ENCODE assay signal across 13 cellular contexts in the genomic region with DNA sequence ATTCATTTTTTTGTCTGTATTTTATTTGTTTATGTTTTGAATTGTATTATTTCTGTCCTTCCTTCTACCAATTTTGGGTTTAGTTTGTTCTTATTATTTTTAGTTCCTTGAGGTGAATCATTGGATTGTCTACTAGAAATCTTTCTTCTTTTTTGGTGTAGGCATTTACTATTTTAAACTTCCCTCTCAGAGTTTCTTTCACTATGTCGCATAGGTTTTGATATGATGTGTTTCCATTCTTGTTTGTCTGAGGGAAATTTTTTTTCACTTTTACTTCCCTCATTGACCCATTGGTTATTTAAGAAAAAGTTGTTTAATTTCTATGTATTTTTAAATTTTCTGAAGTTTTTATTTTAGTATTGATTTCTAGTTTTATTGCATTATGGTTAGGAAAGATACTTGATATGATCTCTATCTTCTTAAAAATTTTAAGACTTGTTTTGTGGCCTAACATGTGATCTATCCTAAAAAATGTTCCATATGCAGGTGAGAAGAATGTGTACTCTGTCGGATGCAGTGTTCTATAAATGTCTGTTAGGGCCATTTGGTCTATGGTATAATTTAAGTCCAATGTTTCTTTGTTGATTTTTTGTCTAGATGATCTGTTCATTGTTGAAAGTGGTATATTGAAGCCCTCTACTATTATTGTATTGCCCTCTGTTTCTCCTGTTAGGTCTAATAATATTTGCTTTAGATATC.
DNase-seq lines count a peak whose midpoint lies in the region; ATAC-seq, FAIRE-seq and TF ChIP-seq lines count a peak whose summit lies in the region.
"Had no signal": no experiment of that assay in that cellular context is flagged by ENCODE, and none has a peak within 500 bp of the region (broad histone marks: within the 10 kb centered on the region; RNA-seq: fewer than 3 reads in every experiment).

No MANE protein-coding gene starts in this region.

- H3K4me3 Mint-ChIP-seq in stimulated activated effector memory CD8-positive, alpha-beta T cell treated with anti-CD3 and anti-CD28 coated beads, Interleukin-12 subunit alpha, Interleukin-12 subunit beta, amount 100 ng/mL, for 72 hours: no peak overlapping the region

- no peak overlapping the region for H2AFZ ChIP-seq in HepG2 (ENCODE audit: low read length)

- BruUV-seq in HepG2 (replicated peaks; lab: Mats Ljungman, UMichigan): no TSS peak

- CTCF ChIA-PET in HepG2 (lab: Yijun Ruan, JAX; ENCODE audit: low intra/inter-chr PET ratio, low total read pairs): no interaction called here

- no peak for TF ChIP-seq CTCF in HepG2 (CRISPR knock-in tag; IDR thresholded peaks at IDR 0.05)

- no peak overlapping the region for H3K27ac ChIP-seq in HepG2 (ENCODE audit: extremely low read length, insufficient read depth, low read length)
- H3K27ac ChIP-seq: psoas muscle, SJCRH30 had no signal

- H4K20me1 ChIP-seq in HepG2 (ENCODE audit: insufficient read depth, low read length): no peaks in the 10 kb centered on the region

- peaks cover 3% of the 10 kb centered on the region for H3K9me3 Mint-ChIP-seq in stimulated activated effector memory CD8-positive, alpha-beta T cell treated with anti-CD3 and anti-CD28 coated beads, Interleukin-12 subunit alpha, Interleukin-12 subunit beta, amount 100 ng/mL, for 72 hours

- no peaks in the 10 kb centered on the region for H3K36me3 ChIP-seq in HepG2 (replicated peaks in 1 of 2; ENCODE audit: control insufficient read depth in 1 of 2, insufficient read depth in 2 of 2, low read length in 2 of 2)
- H3K36me3 ChIP-seq: SJCRH30 had no signal

- no peaks in the 10 kb centered on the region for H3K27me3 ChIP-seq in HepG2 (ENCODE audit: control insufficient read depth in 1 of 2, insufficient read depth in 2 of 2, low read length in 2 of 2)
- H3K27me3 ChIP-seq: SJCRH30 had no signal

- ATAC-seq in GM18907 (IDR thresholded peaks at IDR 0.05; ENCODE audit: unreplicated experiment) (peak; percentile 68), GM21825 (IDR thresholded peaks at IDR 0.05; ENCODE audit: unreplicated experiment) (peak; percentile 69), HG03342 (IDR thresholded peaks at IDR 0.05; ENCODE audit: unreplicated experiment) (peak; percentile 76), HepG2 (no peak)
- peak; percentile 58 for ATAC-seq in stimulated activated effector memory CD8-positive, alpha-beta T cell treated with anti-CD3 and anti-CD28 coated beads, Interleukin-12 subunit alpha, Interleukin-12 subunit beta, amount 100 ng/mL, for 72 hours
- ATAC-seq: psoas muscle had no signal

- TF ChIP-seq EP300 in HepG2 (IDR thresholded peaks at IDR 0.05; ENCODE audit: low read depth in 2 of 2, low read length in 2 of 2) (no peak), HepG2 (CRISPR knock-in tag; IDR thresholded peaks at IDR 0.05; ENCODE audit: borderline replicate concordance) (no peak)

- TF ChIP-seq POLR2A in HepG2 (IDR thresholded peaks at IDR 0.05; ENCODE audit: insufficient read depth in 1 of 2, low read depth in 2 of 2, low read length in 2 of 2): no peak

- no peak for DNase-seq in stimulated activated effector memory CD8-positive, alpha-beta T cell treated with anti-CD3 and anti-CD28 coated beads, Interleukin-12 subunit alpha, Interleukin-12 subunit beta, amount 100 ng/mL, for 72 hours (ENCODE audit: low spot score in 2 of 2)
- DNase-seq in stimulated activated CD4-positive, alpha-beta T cell treated with anti-CD3 and anti-CD28 coated beads, Interleukin-15, amount 100 ng/mL, for 24 hours: no peak
- DNase-seq in HepG2 (ENCODE audit: low spot score): no peak
- DNase-seq in T1000 (lab: John Stamatoyannopoulos, UW): no peak
- DNase-seq: activated CD4-positive, alpha-beta T cell treated with anti-CD3 and anti-CD28 coated beads for 4 hours; effector CD4-positive, alpha-beta T cell; head of caudate nucleus; NCI-H226; psoas muscle; SJCRH30 had no signal

- peaks cover 7% of the 10 kb centered on the region; the same call in 1 of the 2 replicates for H3K9me3 ChIP-seq in HepG2 (ENCODE audit: low read length)
- H3K9me3 ChIP-seq: SJCRH30 had no signal

- intact Hi-C loops in HepG2 (cut with micrococcal nuclease; ENCODE audit: unreplicated experiment): no loop called here

- 1% methylated on average over 2 of the region's 2 CpGs for WGBS in HepG2 (ENCODE audit: low lambda C conversion rate)

- no peaks in the 10 kb centered on the region for H3K36me3 Mint-ChIP-seq in stimulated activated effector memory CD8-positive, alpha-beta T cell treated with anti-CD3 and anti-CD28 coated beads, Interleukin-12 subunit alpha, Interleukin-12 subunit beta, amount 100 ng/mL, for 72 hours

- H3K4me3 ChIP-seq in HepG2 (replicated peaks in 1 of 3; ENCODE audit: insufficient read depth in 1 of 3, low read depth in 2 of 3, low read length in 3 of 3): no peak overlapping the region
- H3K4me3 ChIP-seq: psoas muscle, SJCRH30 had no signal

- H3K4me1 Mint-ChIP-seq in stimulated activated effector memory CD8-positive, alpha-beta T cell treated with anti-CD3 and anti-CD28 coated beads, Interleukin-12 subunit alpha, Interleukin-12 subunit beta, amount 100 ng/mL, for 72 hours: peaks cover 54% of the 10 kb centered on the region

- H3K4me2 ChIP-seq in HepG2 (ENCODE audit: low read depth, low read length): no peak overlapping the region

- H3K79me2 ChIP-seq in HepG2 (ENCODE audit: insufficient read depth, low read length): no peaks in the 10 kb centered on the region

- POLR2A ChIA-PET in HepG2 (lab: Yijun Ruan, JAX): no interaction called here

- H3K27ac Mint-ChIP-seq in stimulated activated effector memory CD8-positive, alpha-beta T cell treated with anti-CD3 and anti-CD28 coated beads, Interleukin-12 subunit alpha, Interleukin-12 subunit beta, amount 100 ng/mL, for 72 hours: no peak overlapping the region

- H3K9ac ChIP-seq in HepG2 (ENCODE audit: insufficient read depth, low read depth, low read length): no peak overlapping the region

- no peak for FAIRE-seq in HepG2 (lab: Jason Lieb, UNC)

- no peaks in the 10 kb centered on the region for H3K4me1 ChIP-seq in HepG2 (ENCODE audit: insufficient read depth, low read length)
- H3K4me1 ChIP-seq: psoas muscle had no signal

- TF ChIP-seq RAD21 in HepG2 (CRISPR knock-in tag; IDR thresholded peaks at IDR 0.05): no peak

- in situ Hi-C loops in HepG2 (cut with HindIII; ENCODE audit: extremely low pct_ligation_motif_present, low pct_unique_long_range_greater_than_20kb): no loop called here

TF ChIP-seq in HepG2, 621 proteins besides CTCF, POLR2A, EP300 and RAD21 (continues in another document):
- TF ChIP-seq, protein P1, sequence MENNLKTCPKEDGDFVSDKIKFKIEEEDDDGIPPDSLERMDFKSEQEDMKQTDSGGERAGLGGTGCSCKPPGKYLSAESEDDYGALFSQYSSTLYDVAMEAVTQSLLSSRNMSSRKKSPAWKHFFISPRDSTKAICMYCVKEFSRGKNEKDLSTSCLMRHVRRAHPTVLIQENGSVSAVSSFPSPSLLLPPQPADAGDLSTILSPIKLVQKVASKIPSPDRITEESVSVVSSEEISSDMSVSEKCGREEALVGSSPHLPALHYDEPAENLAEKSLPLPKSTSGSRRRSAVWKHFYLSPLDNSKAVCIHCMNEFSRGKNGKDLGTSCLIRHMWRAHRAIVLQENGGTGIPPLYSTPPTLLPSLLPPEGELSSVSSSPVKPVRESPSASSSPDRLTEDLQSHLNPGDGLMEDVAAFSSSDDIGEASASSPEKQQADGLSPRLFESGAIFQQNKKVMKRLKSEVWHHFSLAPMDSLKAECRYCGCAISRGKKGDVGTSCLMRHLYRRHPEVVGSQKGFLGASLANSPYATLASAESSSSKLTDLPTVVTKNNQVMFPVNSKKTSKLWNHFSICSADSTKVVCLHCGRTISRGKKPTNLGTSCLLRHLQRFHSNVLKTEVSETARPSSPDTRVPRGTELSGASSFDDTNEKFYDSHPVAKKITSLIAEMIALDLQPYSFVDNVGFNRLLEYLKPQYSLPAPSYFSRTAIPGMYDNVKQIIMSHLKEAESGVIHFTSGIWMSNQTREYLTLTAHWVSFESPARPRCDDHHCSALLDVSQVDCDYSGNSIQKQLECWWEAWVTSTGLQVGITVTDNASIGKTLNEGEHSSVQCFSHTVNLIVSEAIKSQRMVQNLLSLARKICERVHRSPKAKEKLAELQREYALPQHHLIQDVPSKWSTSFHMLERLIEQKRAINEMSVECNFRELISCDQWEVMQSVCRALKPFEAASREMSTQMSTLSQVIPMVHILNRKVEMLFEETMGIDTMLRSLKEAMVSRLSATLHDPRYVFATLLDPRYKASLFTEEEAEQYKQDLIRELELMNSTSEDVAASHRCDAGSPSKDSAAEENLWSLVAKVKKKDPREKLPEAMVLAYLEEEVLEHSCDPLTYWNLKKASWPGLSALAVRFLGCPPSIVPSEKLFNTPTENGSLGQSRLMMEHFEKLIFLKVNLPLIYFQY (CRISPR knock-in tag; IDR thresholded peaks at IDR 0.05; ENCODE audit: borderline replicate concordance): no peak
- TF ChIP-seq, protein P2, sequence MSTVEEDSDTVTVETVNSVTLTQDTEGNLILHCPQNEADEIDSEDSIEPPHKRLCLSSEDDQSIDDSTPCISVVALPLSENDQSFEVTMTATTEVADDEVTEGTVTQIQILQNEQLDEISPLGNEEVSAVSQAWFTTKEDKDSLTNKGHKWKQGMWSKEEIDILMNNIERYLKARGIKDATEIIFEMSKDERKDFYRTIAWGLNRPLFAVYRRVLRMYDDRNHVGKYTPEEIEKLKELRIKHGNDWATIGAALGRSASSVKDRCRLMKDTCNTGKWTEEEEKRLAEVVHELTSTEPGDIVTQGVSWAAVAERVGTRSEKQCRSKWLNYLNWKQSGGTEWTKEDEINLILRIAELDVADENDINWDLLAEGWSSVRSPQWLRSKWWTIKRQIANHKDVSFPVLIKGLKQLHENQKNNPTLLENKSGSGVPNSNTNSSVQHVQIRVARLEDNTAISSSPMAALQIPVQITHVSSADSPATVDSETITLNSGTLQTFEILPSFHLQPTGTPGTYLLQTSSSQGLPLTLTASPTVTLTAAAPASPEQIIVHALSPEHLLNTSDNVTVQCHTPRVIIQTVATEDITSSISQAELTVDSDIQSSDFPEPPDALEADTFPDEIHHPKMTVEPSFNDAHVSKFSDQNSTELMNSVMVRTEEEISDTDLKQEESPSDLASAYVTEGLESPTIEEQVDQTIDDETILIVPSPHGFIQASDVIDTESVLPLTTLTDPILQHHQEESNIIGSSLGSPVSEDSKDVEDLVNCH (CRISPR knock-in tag; IDR thresholded peaks at IDR 0.05): no peak
- TF ChIP-seq ZMYM3 (CRISPR knock-in tag; IDR thresholded peaks at IDR 0.05) (no peak), RAD51 (IDR thresholded peaks at IDR 0.05; ENCODE audit: borderline replicate concordance) (no peak)
- TF ChIP-seq, protein P3, sequence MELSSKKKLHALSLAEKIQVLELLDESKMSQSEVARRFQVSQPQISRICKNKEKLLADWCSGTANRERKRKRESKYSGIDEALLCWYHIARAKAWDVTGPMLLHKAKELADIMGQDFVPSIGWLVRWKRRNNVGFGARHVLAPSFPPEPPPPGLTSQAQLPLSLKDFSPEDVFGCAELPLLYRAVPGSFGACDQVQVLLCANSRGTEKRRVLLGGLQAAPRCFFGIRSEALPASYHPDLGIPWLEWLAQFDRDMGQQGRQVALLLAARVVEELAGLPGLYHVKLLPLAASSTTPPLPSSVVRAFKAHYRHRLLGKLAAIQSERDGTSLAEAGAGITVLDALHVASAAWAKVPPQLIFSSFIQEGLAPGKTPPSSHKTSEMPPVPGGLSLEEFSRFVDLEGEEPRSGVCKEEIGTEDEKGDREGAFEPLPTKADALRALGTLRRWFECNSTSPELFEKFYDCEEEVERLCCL (CRISPR knock-in tag; IDR thresholded peaks at IDR 0.05; ENCODE audit: borderline replicate concordance): no peak
